ENCODE assay signal across 1 cellular context in genomic region chr20:31603822-31604566, GRCh38.
TF ChIP-seq lines count a peak whose summit lies in the region.

No MANE protein-coding gene starts in this region.

TF ChIP-seq in HepG2, 621 proteins besides CTCF, POLR2A, EP300 and RAD21 (continued from another document and continues in another):
- TF ChIP-seq ZIK1 (CRISPR knock-in tag; IDR thresholded peaks at IDR 0.05; ENCODE audit: borderline replicate concordance, low read depth) (peak; percentile 78; the same call in 1 of the 2 replicates), RAD51 (IDR thresholded peaks at IDR 0.05; ENCODE audit: borderline replicate concordance) (no peak), SIX1 (CRISPR knock-in tag; IDR thresholded peaks at IDR 0.05; ENCODE audit: borderline replicate concordance) (peak; percentile 74), SETDB1 (CRISPR knock-in tag; IDR thresholded peaks at IDR 0.05; ENCODE audit: borderline replicate concordance) (no peak), POGZ (CRISPR knock-in tag; IDR thresholded peaks at IDR 0.05) (peak; percentile 93), RXRA (CRISPR knock-in tag; IDR thresholded peaks at IDR 0.05) (peak; percentile 98), ZHX1 (CRISPR knock-in tag; IDR thresholded peaks at IDR 0.05; ENCODE audit: low read depth) (peak; percentile 92), ZNF607 (CRISPR knock-in tag; IDR thresholded peaks at IDR 0.05; ENCODE audit: borderline replicate concordance) (peak; percentile 94), STAT5B (CRISPR knock-in tag; IDR thresholded peaks at IDR 0.05) (no peak), ZSCAN29 (CRISPR knock-in tag; conservative IDR thresholded peaks at IDR 0.05) (peak; percentile 90), PBX3 (CRISPR knock-in tag; IDR thresholded peaks at IDR 0.05; ENCODE audit: borderline replicate concordance) (no peak), U2AF1 (optimal IDR thresholded peaks at IDR 0.05; ENCODE audit: low read depth, low read length) (peak; percentile 98), SP2 (CRISPR knock-in tag; IDR thresholded peaks at IDR 0.05) (peak; percentile 61; the same call in 1 of the 2 replicates), ZBTB21 (CRISPR knock-in tag; IDR thresholded peaks at IDR 0.05) (peak; percentile 94), MED1 (CRISPR knock-in tag; IDR thresholded peaks at IDR 0.05) (peak; percentile 99), HDAC2 (CRISPR knock-in tag; IDR thresholded peaks at IDR 0.05) (peak; percentile 96), ZNF503 (CRISPR knock-in tag; IDR thresholded peaks at IDR 0.05) (peak; percentile 98), MIER3 (CRISPR knock-in tag; IDR thresholded peaks at IDR 0.05; ENCODE audit: borderline replicate concordance) (peak; percentile 96), MNT (IDR thresholded peaks at IDR 0.05) (peak; percentile 64), ZBTB1 (CRISPR knock-in tag; IDR thresholded peaks at IDR 0.05; ENCODE audit: borderline replicate concordance) (no peak; the same call in 1 of the 2 replicates), HNRNPLL (IDR thresholded peaks at IDR 0.05; ENCODE audit: low read depth, low read length, poor library complexity, severe bottlenecking) (peak; percentile 90), HNRNPH1 (optimal IDR thresholded peaks at IDR 0.05; ENCODE audit: low read depth, low read length) (peak; percentile 93), POGK (CRISPR knock-in tag; conservative IDR thresholded peaks at IDR 0.05) (peak; percentile 84; the same call in 1 of the 2 replicates), GATAD2A (CRISPR knock-in tag; IDR thresholded peaks at IDR 0.05) (peak; percentile 94), SYNCRIP (IDR thresholded peaks at IDR 0.05; ENCODE audit: insufficient read depth, low read depth, low read length) (no peak), NFKBIZ (CRISPR knock-in tag; IDR thresholded peaks at IDR 0.05) (peak; percentile 70; the same call in 1 of the 2 replicates), RNF2 (conservative IDR thresholded peaks at IDR 0.05; ENCODE audit: low read depth) (0 out of 2 replicates have a peak, but pooled peaks have one; percentile 67), DMTF1 (CRISPR knock-in tag; IDR thresholded peaks at IDR 0.05) (no peak), CBX5 (CRISPR knock-in tag; IDR thresholded peaks at IDR 0.05; ENCODE audit: borderline replicate concordance) (peak; percentile 97), MED8 (CRISPR knock-in tag; IDR thresholded peaks at IDR 0.05; ENCODE audit: insufficient replicate concordance) (peak; percentile 99), LCORL (IDR thresholded peaks at IDR 0.05) (no peak; the same call in 1 of the 2 replicates), LCORL (CRISPR knock-in tag; IDR thresholded peaks at IDR 0.05) (peak; percentile 99), ATAD3A (CRISPR knock-in tag; IDR thresholded peaks at IDR 0.05) (no peak), ZNF549 (CRISPR knock-in tag; IDR thresholded peaks at IDR 0.05) (0 out of 2 replicates have a peak, but pooled peaks have one; percentile 69), KLF16 (CRISPR knock-in tag; IDR thresholded peaks at IDR 0.05) (peak; percentile 33 to 86; a peak in 3 of 4 replicates), GMEB2 (CRISPR knock-in tag; IDR thresholded peaks at IDR 0.05; ENCODE audit: low read depth) (no peak), ZNF256 (CRISPR knock-in tag; conservative IDR thresholded peaks at IDR 0.05) (peak; percentile 75; the same call in 1 of the 2 replicates), ZNF124 (CRISPR knock-in tag; IDR thresholded peaks at IDR 0.05) (peak; percentile 68; the same call in 1 of the 2 replicates), ZBTB38 (CRISPR knock-in tag; IDR thresholded peaks at IDR 0.05) (peak; percentile 97), TGIF2 (CRISPR knock-in tag; IDR thresholded peaks at IDR 0.05) (peak; percentile 92), THAP7 (CRISPR knock-in tag; IDR thresholded peaks at IDR 0.05) (peak; percentile 77; the same call in 1 of the 2 replicates), ZNF646 (CRISPR knock-in tag; IDR thresholded peaks at IDR 0.05) (no peak; the same call in 1 of the 2 replicates)
